In genomic region chr9:134811673-134812668, GRCh38 we compare ENCODE assay signal across 1 cellular context.
TF ChIP-seq lines count a peak whose summit lies in the region.

No MANE protein-coding gene starts in this region.

TF ChIP-seq in IMR-90, 13 proteins besides CTCF, POLR2A, EP300 and RAD21 (continued from another document):
- peak; percentile 16 for TF ChIP-seq RCOR1 (IDR thresholded peaks at IDR 0.05; ENCODE audit: insufficient replicate concordance, low read length)
